8 cellular contexts compared by ENCODE assay signal in genomic region chr10:118698421-118698820, GRCh38. TPM values are rescaled to one million over a fixed set of nuclear protein-coding genes. Genes with fewer than 3 reads are reported as not detected.
DNase-seq lines count a peak whose midpoint lies in the region; ATAC-seq and FAIRE-seq lines count a peak whose summit lies in the region.

No MANE protein-coding gene starts in this region.

- peak; percentile 100 for ATAC-seq in HG03354 (IDR thresholded peaks at IDR 0.05; ENCODE audit: poor library complexity, severe bottlenecking, unreplicated experiment)

- DNase-seq in SIG-M5 treated with dmso at 0.1 percent for 504 hours (lab: John Stamatoyannopoulos, UW; ENCODE audit: unreplicated experiment) (peak; percentile 9), SIG-M5 (lab: John Stamatoyannopoulos, UW) (no peak), T-helper 9 cell (peak; percentile 58), astrocyte of the hippocampus (ENCODE audit: low read depth, low spot score) (peak; percentile 74), renal cortical epithelial cell (ENCODE audit: low read depth) (peak; percentile 56), NCI-H2196 (lab: John Stamatoyannopoulos, UW; ENCODE audit: unreplicated experiment) (no peak), frontal cortex (ENCODE audit: low spot score in 2 of 2) (no peak)

- FAIRE-seq in frontal cortex (lab: Jason Lieb, UNC) = no peak

RNA-seq across cellular contexts. Expression of gene CACUL1, which starts 56.3 kb away (rescaled TPM):
- 32.8 and 35.4 TPM in 2 replicates for total RNA-seq in renal cortical epithelial cell
- 31.4 TPM for total RNA-seq in frontal cortex

Comparison
In these comparisons a context has a peak if more than half of its experiments do, and no peak if none do; other contexts are left out.
1. DNase-seq: peak in SIG-M5 treated with dmso at 0.1 percent for 504 hours (single experiment), T-helper 9 cell (single experiment), astrocyte of the hippocampus (single experiment) and renal cortical epithelial cell (single experiment); none in SIG-M5 (single experiment), NCI-H2196 (single experiment) and frontal cortex (0 of 2).